Comparison of ENCODE assay signal across 1 cellular context in genomic region chr19:38743394-38744297, GRCh38.
TF ChIP-seq lines count a peak whose summit lies in the region.

No MANE protein-coding gene starts in this region.

TF ChIP-seq in H1, 55 proteins besides CTCF, POLR2A, EP300 and RAD21:
- 0 out of 2 replicates have a peak, but pooled peaks have one; percentile 27 for TF ChIP-seq TAF1 (IDR thresholded peaks at IDR 0.05; ENCODE audit: low read depth, low read length)
- TF ChIP-seq EGR1 (IDR thresholded peaks at IDR 0.05; ENCODE audit: borderline replicate concordance, low read depth, low read length), result no peak
